ENCODE assay signal across 24 cellular contexts in genomic region chr17:57197672-57198071, GRCh38.
"Had no signal": no experiment of that assay in that cellular context is flagged by ENCODE, and none has a peak within 500 bp of the region (broad histone marks: within the 10 kb centered on the region; RNA-seq: fewer than 3 reads in every experiment).

No MANE protein-coding gene starts in this region.

- H3K9me3 ChIP-seq: neutrophil, testis, thyroid gland, uterus had no signal

- H3K4me2 ChIP-seq: neural progenitor cell had no signal

- H2AFZ ChIP-seq: neural progenitor cell had no signal

- DNase-seq: hypothalamus; immature natural killer cell; left ventricle myocardium inferior; mesendoderm; naive B cell; natural killer cell; nephron progenitor cell; occipital lobe; right cardiac atrium; stimulated activated CD4-positive, alpha-beta T cell treated with anti-CD3 and anti-CD28 coated beads, Interleukin-12 subunit alpha, Interleukin-12 subunit beta, amount 100 ng/mL, for 4 hours; stimulated activated CD4-positive, alpha-beta T cell treated with anti-CD3 and anti-CD28 coated beads, Interleukin-15, amount 100 ng/mL, for 24 hours; stimulated activated CD4-positive, alpha-beta T cell treated with anti-CD3 and anti-CD28 coated beads, Interleukin-2, amount 100 ng/mL, for 24 hours; stimulated activated CD4-positive, alpha-beta T cell treated with anti-CD3 and anti-CD28 coated beads, Interleukin-4, amount 100 ng/mL, for 1 hour; stimulated activated naive B cell treated with anti-CD40 and anti-IgM and Interleukin-4, amounts not matched to agents 10 μg/mL and 1 μg/mL and 100 μg/mL, for 72 hours; stimulated activated naive CD8-positive, alpha-beta T cell treated with anti-CD3 and anti-CD28 coated beads, Interleukin-15, Interleukin-2, amounts not matched to agents 100 U/mL and 50 U/mL, for 24 hours; stomach; testis; thyroid gland; uterus had no signal

- ATAC-seq: natural killer cell; right cardiac atrium; sciatic nerve; stimulated activated naive B cell treated with anti-CD40 and anti-IgM and Interleukin-4, amounts not matched to agents 10 μg/mL and 1 μg/mL and 100 μg/mL, for 72 hours; stimulated activated naive CD8-positive, alpha-beta T cell treated with anti-CD3 and anti-CD28 coated beads, Interleukin-15, Interleukin-2, amounts not matched to agents 100 U/mL and 50 U/mL, for 24 hours had no signal

- H3K27me3 ChIP-seq: neural progenitor cell, neutrophil, stomach, testis, thyroid gland, uterus had no signal

- H3K4me3 ChIP-seq: left ventricle myocardium inferior, lung, neural progenitor cell, skin epidermis, stomach, testis, thyroid gland, uterus had no signal

- H3K9ac ChIP-seq: neural progenitor cell had no signal

- H3K27ac ChIP-seq: left ventricle myocardium inferior, neural progenitor cell, neutrophil, skin epidermis, stomach, testis, thyroid gland, uterus had no signal

- H3K36me3 ChIP-seq: left ventricle myocardium inferior, neural progenitor cell, neutrophil, stomach, thyroid gland, uterus had no signal

- H3K4me1 ChIP-seq: left ventricle myocardium inferior, neural progenitor cell, stomach, testis, thyroid gland, uterus had no signal
